ENCODE assay signal across 28 cellular contexts in genomic region chrX:68288127-68288526, GRCh38.
"Had no signal": no experiment of that assay in that cellular context is flagged by ENCODE, and none has a peak within 500 bp of the region (broad histone marks: within the 10 kb centered on the region; RNA-seq: fewer than 3 reads in every experiment).

No MANE protein-coding gene starts in this region.

- DNase-seq: naive thymus-derived CD4-positive, alpha-beta T cell; occipital lobe; ovary; posterior cingulate gyrus; psoas muscle; right cardiac atrium; right lobe of liver; sigmoid colon; small intestine; stimulated activated CD4-positive, alpha-beta T cell treated with anti-CD3 and anti-CD28 coated beads, Interleukin-15, amount 100 ng/mL, for 24 hours; stimulated activated CD4-positive, alpha-beta T cell treated with anti-CD3 and anti-CD28 coated beads, Interleukin-2, amount 100 ng/mL, for 24 hours; stimulated activated CD4-positive, alpha-beta T cell treated with anti-CD3 and anti-CD28 coated beads, Interleukin-2, amount 100 ng/mL, for 48 hours; stimulated activated CD4-positive, alpha-beta T cell treated with anti-CD3 and anti-CD28 coated beads, Interleukin-4, amount 100 ng/mL, for 24 hours; stimulated activated naive B cell treated with anti-CD40 and anti-IgM and Interleukin-4, amounts not matched to agents 10 μg/mL and 1 μg/mL and 100 μg/mL, for 72 hours; stimulated activated naive CD4-positive, alpha-beta T cell treated with Interleukin-2 at 50 U/mL for 16 hours; stomach; thyroid gland; trophoblast cell; upper lobe of left lung had no signal

- H3K9ac ChIP-seq: neural progenitor cell, parathyroid adenoma had no signal

- H3K4me2 ChIP-seq: neural progenitor cell had no signal

- FAIRE-seq: small intestine, urothelium cell line had no signal

- H3K79me2 ChIP-seq: parathyroid adenoma had no signal

- H3K27ac Mint-ChIP-seq: naive thymus-derived CD4-positive, alpha-beta T cell; nephron; neural progenitor cell; progenitor cell of endocrine pancreas; stimulated activated effector memory CD8-positive, alpha-beta T cell treated with anti-CD3 and anti-CD28 coated beads, Interleukin-12 subunit alpha, Interleukin-12 subunit beta, amount 100 ng/mL, for 72 hours; stimulated activated naive B cell treated with anti-CD40 and anti-IgM and Interleukin-4, amounts not matched to agents 10 μg/mL and 1 μg/mL and 100 μg/mL, for 72 hours; stimulated activated naive CD8-positive, alpha-beta T cell treated with anti-CD3 and anti-CD28 coated beads, Interleukin-15, Interleukin-2, amounts not matched to agents 100 ng/mL and 50 ng/mL, for 24 hours had no signal

- H2AFZ ChIP-seq: neural progenitor cell, parathyroid adenoma had no signal

- H3K4me1 Mint-ChIP-seq: nephron; neural progenitor cell; stimulated activated effector memory CD8-positive, alpha-beta T cell treated with anti-CD3 and anti-CD28 coated beads, Interleukin-12 subunit alpha, Interleukin-12 subunit beta, amount 100 ng/mL, for 72 hours; stimulated activated naive B cell treated with anti-CD40 and anti-IgM and Interleukin-4, amounts not matched to agents 10 μg/mL and 1 μg/mL and 100 μg/mL, for 72 hours had no signal

- H3K9me3 Mint-ChIP-seq: neural progenitor cell; stimulated activated naive CD8-positive, alpha-beta T cell treated with anti-CD3 and anti-CD28 coated beads, Interleukin-15, Interleukin-2, amounts not matched to agents 100 ng/mL and 50 ng/mL, for 24 hours had no signal

- H3K27me3 ChIP-seq: neural progenitor cell, ovary, sigmoid colon, stomach, thyroid gland, upper lobe of left lung had no signal

- H3K27ac ChIP-seq: neural progenitor cell, ovary, parathyroid adenoma, psoas muscle, right lobe of liver, sigmoid colon, stomach, thoracic aorta, thyroid gland, tibial nerve, upper lobe of left lung had no signal

- ATAC-seq: naive thymus-derived CD4-positive, alpha-beta T cell; psoas muscle; right cardiac atrium; right lobe of liver; stimulated activated effector memory CD8-positive, alpha-beta T cell treated with anti-CD3 and anti-CD28 coated beads, Interleukin-12 subunit alpha, Interleukin-12 subunit beta, amount 100 ng/mL, for 72 hours; stimulated activated naive B cell treated with anti-CD40 and anti-IgM and Interleukin-4, amounts not matched to agents 10 μg/mL and 1 μg/mL and 100 μg/mL, for 72 hours had no signal

- H3K36me3 ChIP-seq: neural progenitor cell, ovary, right lobe of liver, sigmoid colon, stomach, thoracic aorta, thyroid gland, tibial nerve, upper lobe of left lung had no signal

- H3K4me1 ChIP-seq: neural progenitor cell, parathyroid adenoma, psoas muscle, right lobe of liver, sigmoid colon, stomach, thyroid gland, tibial nerve, upper lobe of left lung had no signal

- H3K4me3 Mint-ChIP-seq: naive thymus-derived CD4-positive, alpha-beta T cell; nephron; neural progenitor cell; stimulated activated effector memory CD8-positive, alpha-beta T cell treated with anti-CD3 and anti-CD28 coated beads, Interleukin-12 subunit alpha, Interleukin-12 subunit beta, amount 100 ng/mL, for 72 hours; stimulated activated naive B cell treated with anti-CD40 and anti-IgM and Interleukin-4, amounts not matched to agents 10 μg/mL and 1 μg/mL and 100 μg/mL, for 72 hours; stimulated activated naive CD8-positive, alpha-beta T cell treated with anti-CD3 and anti-CD28 coated beads, Interleukin-15, Interleukin-2, amounts not matched to agents 100 ng/mL and 50 ng/mL, for 24 hours had no signal

- H3K4me3 ChIP-seq: neural progenitor cell, ovary, psoas muscle, right lobe of liver, sigmoid colon, stomach, thoracic aorta, thyroid gland, tibial nerve, upper lobe of left lung had no signal

- H3K27me3 Mint-ChIP-seq: progenitor cell of endocrine pancreas; stimulated activated naive CD8-positive, alpha-beta T cell treated with anti-CD3 and anti-CD28 coated beads, Interleukin-15, Interleukin-2, amounts not matched to agents 100 ng/mL and 50 ng/mL, for 24 hours had no signal

- H3K36me3 Mint-ChIP-seq: naive thymus-derived CD4-positive, alpha-beta T cell; neural progenitor cell; stimulated activated effector memory CD8-positive, alpha-beta T cell treated with anti-CD3 and anti-CD28 coated beads, Interleukin-12 subunit alpha, Interleukin-12 subunit beta, amount 100 ng/mL, for 72 hours; stimulated activated naive B cell treated with anti-CD40 and anti-IgM and Interleukin-4, amounts not matched to agents 10 μg/mL and 1 μg/mL and 100 μg/mL, for 72 hours had no signal

- H3K9me3 ChIP-seq: ovary, psoas muscle, right lobe of liver, sigmoid colon, stomach, thoracic aorta, thyroid gland, tibial nerve, upper lobe of left lung had no signal
